In the genomic region with DNA sequence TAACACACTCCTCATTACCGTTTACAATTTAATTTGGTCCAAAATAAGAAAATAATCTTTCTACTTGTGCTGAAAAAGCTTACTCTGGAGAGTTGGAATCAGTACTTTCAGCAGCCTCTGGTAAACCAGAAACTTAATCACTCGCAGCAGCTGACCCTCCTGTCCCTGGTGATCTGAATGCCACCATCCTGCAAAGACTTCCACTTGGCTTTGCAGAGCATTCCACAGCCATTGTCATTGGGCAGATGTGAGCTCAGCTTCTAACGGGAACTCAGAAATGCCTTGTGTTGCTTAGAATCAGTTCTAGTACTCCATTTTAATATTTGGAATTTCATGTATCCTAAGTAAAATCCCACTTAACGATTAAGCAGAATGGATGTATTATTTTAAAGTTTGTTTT, we compare ENCODE assay signal across 1 cellular context.
TF ChIP-seq lines count a peak whose summit lies in the region.

No MANE protein-coding gene starts in this region.

TF ChIP-seq in H1, 55 proteins besides CTCF, POLR2A, EP300 and RAD21:
- TF ChIP-seq CBX8 (IDR thresholded peaks at IDR 0.05; ENCODE audit: borderline replicate concordance, low read depth, low read length) (no peak), TEAD4 (IDR thresholded peaks at IDR 0.05; ENCODE audit: low read depth, low read length) (0 out of 2 replicates have a peak, but pooled peaks have one; percentile 7), SP1 (IDR thresholded peaks at IDR 0.05; ENCODE audit: low read depth, low read length) (no peak), CTBP2 (IDR thresholded peaks at IDR 0.05; ENCODE audit: borderline replicate concordance, insufficient read depth, insufficient read length, low read length) (no peak)
